10 cellular contexts compared by ENCODE assay signal in genomic region chr17:27088767-27089078, GRCh38.
"Had no signal": no experiment of that assay in that cellular context is flagged by ENCODE, and none has a peak within 500 bp of the region (broad histone marks: within the 10 kb centered on the region; RNA-seq: fewer than 3 reads in every experiment).

No MANE protein-coding gene starts in this region.

- H3K9ac ChIP-seq: GM23248 had no signal

- H3K9me3 Mint-ChIP-seq: IgD-negative memory B cell had no signal

- H3K4me3 ChIP-seq: GM23248, HAP-1 had no signal

- H3K27ac ChIP-seq: GM23248, HL-60 had no signal

- FAIRE-seq: HepG2 had no signal

- H3K4me3 Mint-ChIP-seq: HFFc6 had no signal

- H2AFZ ChIP-seq: GM23248 had no signal

- H3K9me3 ChIP-seq: HAP-1 had no signal

- H3K27ac Mint-ChIP-seq: HFFc6, IgD-negative memory B cell had no signal

- DNase-seq: GM23248, GOT3, H7, HFFc6, KG1 had no signal

- ATAC-seq: HCT116, HepG2 had no signal

- H3K36me3 ChIP-seq: HAP-1 had no signal

- H3K4me1 ChIP-seq: HAP-1 had no signal
